1 cellular context compared by ENCODE assay signal in genomic region chr3:17544632-17545031, GRCh38.
TF ChIP-seq lines count a peak whose summit lies in the region.

No MANE protein-coding gene starts in this region.

TF ChIP-seq in SK-N-SH treated with all-trans-retinoic acid at 6 μM for 48 hours, 23 proteins besides CTCF, POLR2A, EP300 and RAD21 (continued from another document):
- TF ChIP-seq CSRNP3 (CRISPR knock-in tag; IDR thresholded peaks at IDR 0.05), result no peak
- TF ChIP-seq, protein P1, sequence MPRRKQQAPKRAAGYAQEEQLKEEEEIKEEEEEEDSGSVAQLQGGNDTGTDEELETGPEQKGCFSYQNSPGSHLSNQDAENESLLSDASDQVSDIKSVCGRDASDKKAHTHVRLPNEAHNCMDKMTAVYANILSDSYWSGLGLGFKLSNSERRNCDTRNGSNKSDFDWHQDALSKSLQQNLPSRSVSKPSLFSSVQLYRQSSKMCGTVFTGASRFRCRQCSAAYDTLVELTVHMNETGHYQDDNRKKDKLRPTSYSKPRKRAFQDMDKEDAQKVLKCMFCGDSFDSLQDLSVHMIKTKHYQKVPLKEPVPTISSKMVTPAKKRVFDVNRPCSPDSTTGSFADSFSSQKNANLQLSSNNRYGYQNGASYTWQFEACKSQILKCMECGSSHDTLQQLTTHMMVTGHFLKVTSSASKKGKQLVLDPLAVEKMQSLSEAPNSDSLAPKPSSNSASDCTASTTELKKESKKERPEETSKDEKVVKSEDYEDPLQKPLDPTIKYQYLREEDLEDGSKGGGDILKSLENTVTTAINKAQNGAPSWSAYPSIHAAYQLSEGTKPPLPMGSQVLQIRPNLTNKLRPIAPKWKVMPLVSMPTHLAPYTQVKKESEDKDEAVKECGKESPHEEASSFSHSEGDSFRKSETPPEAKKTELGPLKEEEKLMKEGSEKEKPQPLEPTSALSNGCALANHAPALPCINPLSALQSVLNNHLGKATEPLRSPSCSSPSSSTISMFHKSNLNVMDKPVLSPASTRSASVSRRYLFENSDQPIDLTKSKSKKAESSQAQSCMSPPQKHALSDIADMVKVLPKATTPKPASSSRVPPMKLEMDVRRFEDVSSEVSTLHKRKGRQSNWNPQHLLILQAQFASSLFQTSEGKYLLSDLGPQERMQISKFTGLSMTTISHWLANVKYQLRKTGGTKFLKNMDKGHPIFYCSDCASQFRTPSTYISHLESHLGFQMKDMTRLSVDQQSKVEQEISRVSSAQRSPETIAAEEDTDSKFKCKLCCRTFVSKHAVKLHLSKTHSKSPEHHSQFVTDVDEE (CRISPR knock-in tag; IDR thresholded peaks at IDR 0.05), result no peak
- TF ChIP-seq ARNTL (CRISPR knock-in tag; IDR thresholded peaks at IDR 0.05; ENCODE audit: borderline replicate concordance, low read depth), result no peak
- no peak for TF ChIP-seq RARB (CRISPR knock-in tag; IDR thresholded peaks at IDR 0.05)
- TF ChIP-seq PPARA (CRISPR knock-in tag; IDR thresholded peaks at IDR 0.05; ENCODE audit: borderline replicate concordance), result no peak
